Comparison of ENCODE assay signal across 1 cellular context in genomic region chr12:45886685-45887084, GRCh38.
TF ChIP-seq lines count a peak whose summit lies in the region.

No MANE protein-coding gene starts in this region.

TF ChIP-seq in GM23338, 12 proteins besides CTCF, POLR2A, EP300 and RAD21 (continued from another document):
- no peak for TF ChIP-seq CREB1 (CRISPR knock-in tag; IDR thresholded peaks at IDR 0.05; ENCODE audit: low read depth)
